28 cellular contexts compared by ENCODE assay signal in genomic region chr20:18259730-18260129, GRCh38.
"Had no signal": no experiment of that assay in that cellular context is flagged by ENCODE, and none has a peak within 500 bp of the region (broad histone marks: within the 10 kb centered on the region; RNA-seq: fewer than 3 reads in every experiment).

No MANE protein-coding gene starts in this region.

- H3K4me2 ChIP-seq: KMS-11 had no signal

- H3K9ac ChIP-seq: KMS-11 had no signal

- DNase-seq: activated B cell treated with CpG ODN at 0.5 μM for 24 hours; activated CD4-positive, alpha-beta memory T cell treated with anti-CD3 and anti-CD28 coated beads for 36 hours; activated CD4-positive, alpha-beta T cell treated with anti-CD3 and anti-CD28 coated beads for 4 hours; activated CD4-positive, alpha-beta T cell treated with anti-CD3 and anti-CD28 coated beads, Interleukin-2, amount 50 U/mL, for 1 hour; activated CD4-positive, CD25-positive, alpha-beta regulatory T cell treated with anti-CD3 and anti-CD28 coated beads, Interleukin-2, amount 50 U/mL, for 72 hours; activated CD8-positive, alpha-beta memory T cell treated with anti-CD3 and anti-CD28 coated beads, Interleukin-2, amount 50 U/mL, for 4 hours; activated effector memory CD4-positive, alpha-beta T cell treated with Interleukin-2 at 50 U/mL for 16 hours; activated naive CD4-positive, alpha-beta T cell treated with anti-CD3 and anti-CD28 coated beads, Interleukin-2, amount 10 ng/mL, durations not matched to agents 7 days and 5 days; activated naive CD8-positive, alpha-beta T cell treated with anti-CD3 and anti-CD28 coated beads, Interleukin-2, amount 50 U/mL, for 24 hours; activated T-cell treated with anti-CD3 and anti-CD28 coated beads, Interleukin-2, amount 50 U/mL, for 48 hours; anterior cingulate cortex; central memory CD4-positive, alpha-beta T cell; NCI-H1048; NCI-H1105 treated with DMSO at 0.1 percent for 48 hours; NCI-H1436; NCI-H1694 treated with DMSO at 0.1 percent for 48 hours; NCI-H2029; NCI-H345; NCI-H526; NCI-H748 treated with DMSO at 0.1 percent for 48 hours; NK-92 treated with Interleukin-12 subunit alpha and Interleukin-12 subunit beta, amount 100 ng/mL, for 24 hours; Right ventricle myocardium superior; SW 1271; T-helper 1 cell; T-helper 2 cell; T-helper 9 cell had no signal

- H3K27ac ChIP-seq: KMS-11, VCaP had no signal
